In genomic region chr9:38681747-38682227, GRCh38 we compare ENCODE assay signal across 14 cellular contexts. TPM values are rescaled to one million over a fixed set of nuclear protein-coding genes. Genes with fewer than 3 reads are reported as not detected.
A peak's percentile ranks its signal among the peaks of the same experiment; 100 is the strongest.
DNase-seq lines count a peak whose midpoint lies in the region; ATAC-seq, FAIRE-seq and TF ChIP-seq lines count a peak whose summit lies in the region.
"Had no signal": no experiment of that assay in that cellular context is flagged by ENCODE, and none has a peak within 500 bp of the region (broad histone marks: within the 10 kb centered on the region; RNA-seq: fewer than 3 reads in every experiment).

No MANE protein-coding gene starts in this region.

- H3K4me3 ChIP-seq in parathyroid adenoma (ENCODE audit: low read depth, low read length) (no peak overlapping the region), HepG2 (replicated peaks in 1 of 3; ENCODE audit: insufficient read depth in 1 of 3, low read depth in 2 of 3, low read length in 3 of 3) (no peak overlapping the region)

- no peak for TF ChIP-seq CTCF in parathyroid adenoma (IDR thresholded peaks at IDR 0.05)
- TF ChIP-seq CTCF in GM10266 (IDR thresholded peaks at IDR 0.05; ENCODE audit: control insufficient read depth, insufficient read depth, low read depth, missing control alignments) = no peak
- no peak for TF ChIP-seq CTCF in HepG2 (CRISPR knock-in tag; IDR thresholded peaks at IDR 0.05)

- no peak for FAIRE-seq in HepG2 (lab: Jason Lieb, UNC)
- FAIRE-seq: frontal cortex had no signal

- no peaks in the 10 kb centered on the region for H4K20me1 ChIP-seq in HepG2 (ENCODE audit: insufficient read depth, low read length)

- CTCF ChIA-PET in HepG2 (lab: Yijun Ruan, JAX; ENCODE audit: low intra/inter-chr PET ratio, low total read pairs) = no interaction called here

- ATAC-seq in GM18858 (IDR thresholded peaks at IDR 0.05; ENCODE audit: unreplicated experiment) = peak; percentile 46
- ATAC-seq in GM21528 (IDR thresholded peaks at IDR 0.05; ENCODE audit: low FRiP score, unreplicated experiment) = no peak
- ATAC-seq in HepG2 = no peak
- ATAC-seq in GM21529 (IDR thresholded peaks at IDR 0.05; ENCODE audit: unreplicated experiment) = no peak
- ATAC-seq: stimulated activated naive CD8-positive, alpha-beta T cell treated with anti-CD3 and anti-CD28 coated beads, Interleukin-15, amount 100 ng/mL, for 72 hours had no signal

- no peak overlapping the region for H3K9ac ChIP-seq in parathyroid adenoma
- no peak overlapping the region for H3K9ac ChIP-seq in HepG2 (ENCODE audit: insufficient read depth, low read depth, low read length)

- H3K4me2 ChIP-seq in parathyroid adenoma (ENCODE audit: low read length) (no peak overlapping the region), HepG2 (ENCODE audit: low read depth, low read length) (no peak overlapping the region)

- H3K27ac ChIP-seq in parathyroid adenoma (peak overlapping the region; percentile 61), HepG2 (ENCODE audit: extremely low read length, insufficient read depth, low read length) (no peak overlapping the region)

- TF ChIP-seq RAD21 in HepG2 (CRISPR knock-in tag; IDR thresholded peaks at IDR 0.05) = no peak

- H2AFZ ChIP-seq in parathyroid adenoma = peak overlapping the region; percentile 56
- H2AFZ ChIP-seq in HepG2 (ENCODE audit: low read length) = no peak overlapping the region

- no peaks in the 10 kb centered on the region for H3K27me3 ChIP-seq in parathyroid adenoma (ENCODE audit: control insufficient read depth, insufficient read depth, low read length)
- H3K27me3 ChIP-seq in HepG2 (ENCODE audit: control insufficient read depth in 1 of 2, insufficient read depth in 2 of 2, low read length in 2 of 2) = peaks cover 4 to 64% of the 10 kb centered on the region in 2 experiments; a peak in 4 of 5 replicates

- no peak for TF ChIP-seq POLR2A in HepG2 (IDR thresholded peaks at IDR 0.05; ENCODE audit: insufficient read depth in 1 of 2, low read depth in 2 of 2, low read length in 2 of 2)

- in situ Hi-C loops in HepG2 (cut with HindIII; ENCODE audit: extremely low pct_ligation_motif_present, low pct_unique_long_range_greater_than_20kb) = no loop called here

- 2% methylated on average over 4 of the region's 4 CpGs for WGBS in HepG2 (ENCODE audit: low lambda C conversion rate)

- POLR2A ChIA-PET in HepG2 (lab: Yijun Ruan, JAX) = no interaction called here

- DNase-seq in M059J (ENCODE audit: low read depth) (peak; percentile 91), dermis blood vessel endothelial cell (peak; percentile 32), GM10266 (ENCODE audit: extremely low spot score) (no peak), HepG2 (ENCODE audit: low spot score) (no peak)
- DNase-seq: activated naive CD8-positive, alpha-beta T cell treated with anti-CD3 and anti-CD28 coated beads for 36 hours; DND-41; NCI-H1436 treated with DMSO at 0.1 percent for 48 hours; RPMI8226; stimulated activated naive CD8-positive, alpha-beta T cell treated with anti-CD3 and anti-CD28 coated beads, Interleukin-15, amount 100 ng/mL, for 72 hours had no signal

- TF ChIP-seq EP300 in HepG2 (IDR thresholded peaks at IDR 0.05; ENCODE audit: low read depth in 2 of 2, low read length in 2 of 2) (no peak), HepG2 (CRISPR knock-in tag; IDR thresholded peaks at IDR 0.05; ENCODE audit: borderline replicate concordance) (no peak)

- no TSS peak for BruUV-seq in HepG2 (replicated peaks; lab: Mats Ljungman, UMichigan)

- H3K79me2 ChIP-seq in parathyroid adenoma (no peaks in the 10 kb centered on the region), HepG2 (ENCODE audit: insufficient read depth, low read length) (no peaks in the 10 kb centered on the region)

- H3K4me1 ChIP-seq in parathyroid adenoma (peaks cover 10% of the 10 kb centered on the region), HepG2 (ENCODE audit: insufficient read depth, low read length) (peaks cover under 1% of the 10 kb centered on the region; the same call in 1 of the 2 replicates)

- H3K36me3 ChIP-seq in parathyroid adenoma (ENCODE audit: control insufficient read depth, insufficient read depth, low read length) (no peaks in the 10 kb centered on the region), HepG2 (replicated peaks in 1 of 2; ENCODE audit: control insufficient read depth in 1 of 2, insufficient read depth in 2 of 2, low read length in 2 of 2) (no peaks in the 10 kb centered on the region)

- intact Hi-C loops in HepG2 (cut with micrococcal nuclease; ENCODE audit: unreplicated experiment) = no loop called here

- H3K9me3 ChIP-seq in parathyroid adenoma (ENCODE audit: control insufficient read depth, low read length) (no peaks in the 10 kb centered on the region), HepG2 (ENCODE audit: low read length) (no peaks in the 10 kb centered on the region)

TF ChIP-seq in HepG2, 621 proteins besides CTCF, POLR2A, EP300 and RAD21:
- no peak for TF ChIP-seq MED8 (CRISPR knock-in tag; IDR thresholded peaks at IDR 0.05; ENCODE audit: insufficient replicate concordance)
- TF ChIP-seq RBM22 (optimal IDR thresholded peaks at IDR 0.05; ENCODE audit: low read length) = no peak
- TF ChIP-seq KDM1A (CRISPR knock-in tag; IDR thresholded peaks at IDR 0.05) = no peak
- TF ChIP-seq, protein P1, sequence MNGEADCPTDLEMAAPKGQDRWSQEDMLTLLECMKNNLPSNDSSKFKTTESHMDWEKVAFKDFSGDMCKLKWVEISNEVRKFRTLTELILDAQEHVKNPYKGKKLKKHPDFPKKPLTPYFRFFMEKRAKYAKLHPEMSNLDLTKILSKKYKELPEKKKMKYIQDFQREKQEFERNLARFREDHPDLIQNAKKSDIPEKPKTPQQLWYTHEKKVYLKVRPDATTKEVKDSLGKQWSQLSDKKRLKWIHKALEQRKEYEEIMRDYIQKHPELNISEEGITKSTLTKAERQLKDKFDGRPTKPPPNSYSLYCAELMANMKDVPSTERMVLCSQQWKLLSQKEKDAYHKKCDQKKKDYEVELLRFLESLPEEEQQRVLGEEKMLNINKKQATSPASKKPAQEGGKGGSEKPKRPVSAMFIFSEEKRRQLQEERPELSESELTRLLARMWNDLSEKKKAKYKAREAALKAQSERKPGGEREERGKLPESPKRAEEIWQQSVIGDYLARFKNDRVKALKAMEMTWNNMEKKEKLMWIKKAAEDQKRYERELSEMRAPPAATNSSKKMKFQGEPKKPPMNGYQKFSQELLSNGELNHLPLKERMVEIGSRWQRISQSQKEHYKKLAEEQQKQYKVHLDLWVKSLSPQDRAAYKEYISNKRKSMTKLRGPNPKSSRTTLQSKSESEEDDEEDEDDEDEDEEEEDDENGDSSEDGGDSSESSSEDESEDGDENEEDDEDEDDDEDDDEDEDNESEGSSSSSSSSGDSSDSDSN (CRISPR knock-in tag; IDR thresholded peaks at IDR 0.05) = no peak
- no peak for TF ChIP-seq TOE1 (CRISPR knock-in tag; IDR thresholded peaks at IDR 0.05)
- TF ChIP-seq, protein P2, sequence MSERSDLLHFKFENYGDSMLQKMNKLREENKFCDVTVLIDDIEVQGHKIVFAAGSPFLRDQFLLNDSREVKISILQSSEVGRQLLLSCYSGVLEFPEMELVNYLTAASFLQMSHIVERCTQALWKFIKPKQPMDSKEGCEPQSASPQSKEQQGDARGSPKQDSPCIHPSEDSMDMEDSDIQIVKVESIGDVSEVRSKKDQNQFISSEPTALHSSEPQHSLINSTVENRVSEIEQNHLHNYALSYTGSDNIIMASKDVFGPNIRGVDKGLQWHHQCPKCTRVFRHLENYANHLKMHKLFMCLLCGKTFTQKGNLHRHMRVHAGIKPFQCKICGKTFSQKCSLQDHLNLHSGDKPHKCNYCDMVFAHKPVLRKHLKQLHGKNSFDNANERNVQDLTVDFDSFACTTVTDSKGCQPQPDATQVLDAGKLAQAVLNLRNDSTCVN (CRISPR knock-in tag; IDR thresholded peaks at IDR 0.05; ENCODE audit: borderline replicate concordance) = no peak
- TF ChIP-seq ETS1 (CRISPR knock-in tag; IDR thresholded peaks at IDR 0.05) = no peak

RNA-seq across cellular contexts. Expression of gene FAM240B, which starts 38.1 kb away (rescaled TPM):
- not detected in 2 replicates for total RNA-seq in M059J (2014; rRNA removed; shearing (Covaris generic))
- total RNA-seq in dermis blood vessel endothelial cell = not detected in 2 replicates
- not detected in 2 replicates for total RNA-seq in HepG2 (2016; rRNA removed; fragmentation: Illumina TruSeq; extraction: Trizol)
- not detected in 2 replicates for total RNA-seq in HepG2 (2016; cell fraction: cytosol; rRNA removed; fragmentation: Illumina TruSeq; extraction: Trizol; ENCODE audit: low read depth)
- total RNA-seq in HepG2 (2016; cell fraction: insoluble cytoplasmic fraction; rRNA removed; fragmentation: Illumina TruSeq; extraction: Trizol) = not detected in 2 replicates
- not detected in 2 replicates for total RNA-seq in HepG2 (2016; cell fraction: membrane; rRNA removed; fragmentation: Illumina TruSeq; extraction: Trizol)
- not detected in 2 replicates for total RNA-seq in HepG2 (2016; cell fraction: nucleus; rRNA removed; fragmentation: Illumina TruSeq; extraction: Trizol)
- polyA plus RNA-seq in HepG2 (2011; rRNA removed) = not detected in 2 replicates
- polyA plus RNA-seq in HepG2 (2011; cell fraction: cytosol; rRNA removed) = not detected in 2 replicates
- polyA plus RNA-seq in HepG2 (2011; cell fraction: nucleus; rRNA removed) = not detected in 2 replicates
- polyA plus RNA-seq in HepG2 (2012) = not detected in 2 replicates
- polyA plus RNA-seq in HepG2 (2016; cell fraction: cytosol; fragmentation: Illumina TruSeq; extraction: Trizol; ENCODE audit: low read depth) = not detected in 2 replicates
- polyA plus RNA-seq in HepG2 (2016; cell fraction: insoluble cytoplasmic fraction; fragmentation: Illumina TruSeq; extraction: Trizol; ENCODE audit: low read depth) = not detected in 2 replicates
- not detected in 2 replicates for polyA plus RNA-seq in HepG2 (2016; cell fraction: membrane; fragmentation: Illumina TruSeq; extraction: Trizol; ENCODE audit: low read depth)
- polyA plus RNA-seq in HepG2 (2016; cell fraction: nucleus; fragmentation: Illumina TruSeq; extraction: Trizol; ENCODE audit: insufficient read depth, low read depth) = not detected in 2 replicates
- polyA minus RNA-seq in HepG2 (2011; rRNA and poly(A)+ RNA removed; ENCODE audit: low replicate concordance) = not detected in 2 replicates
- not detected in 2 replicates for polyA minus RNA-seq in HepG2 (2011; cell fraction: cytosol; rRNA and poly(A)+ RNA removed)
- not detected in 2 replicates for polyA minus RNA-seq in HepG2 (2011; cell fraction: nucleus; rRNA and poly(A)+ RNA removed)
- total RNA-seq: activated naive CD8-positive, alpha-beta T cell treated with anti-CD3 and anti-CD28 coated beads for 36 hours; frontal cortex had no signal

Comparison
In these comparisons a context has a peak if more than half of its experiments do, and no peak if none do; other contexts are left out.
1. DNase-seq: peak in M059J (single experiment) and dermis blood vessel endothelial cell (single experiment); none in GM10266 (single experiment) and HepG2 (single experiment).